25 cellular contexts compared by ENCODE assay signal in genomic region chr22:25804676-25805075, GRCh38.
DNase-seq lines count a peak whose midpoint lies in the region; ATAC-seq and TF ChIP-seq lines count a peak whose summit lies in the region.
"Had no signal": no experiment of that assay in that cellular context is flagged by ENCODE, and none has a peak within 500 bp of the region (broad histone marks: within the 10 kb centered on the region; RNA-seq: fewer than 3 reads in every experiment).

No MANE protein-coding gene starts in this region.

- intact Hi-C loops in cardiac septum (cut with DNase I) (no loop called here), upper lobe of right lung (cut with DNase I) (no loop called here)

- H3K27ac Mint-ChIP-seq in stimulated activated effector memory CD8-positive, alpha-beta T cell treated with anti-CD3 and anti-CD28 coated beads, Interleukin-12 subunit alpha, Interleukin-12 subunit beta, amount 100 ng/mL, for 72 hours, result no peak overlapping the region
- H3K27ac Mint-ChIP-seq: CD14-positive monocyte; CD4-positive, alpha-beta memory T cell; CD4-positive, CD25-positive, alpha-beta regulatory T cell; CD8-positive, alpha-beta memory T cell had no signal

- H2BK120ac ChIP-seq in neuronal stem cell (ENCODE audit: low read depth, low read length), result no peak overlapping the region

- peaks cover 75% of the 10 kb centered on the region for H3K36me3 ChIP-seq in right atrium auricular region
- H3K36me3 ChIP-seq in neuronal stem cell (replicated peaks in 1 of 2; ENCODE audit: control insufficient read depth in 2 of 2, insufficient read depth in 2 of 2, low read length in 2 of 2), result no peaks in the 10 kb centered on the region
- no peaks in the 10 kb centered on the region for H3K36me3 ChIP-seq in upper lobe of right lung
- H3K36me3 ChIP-seq: BE2C, BLaER1 had no signal

- no peaks in the 10 kb centered on the region for H3K9me3 Mint-ChIP-seq in stimulated activated effector memory CD8-positive, alpha-beta T cell treated with anti-CD3 and anti-CD28 coated beads, Interleukin-12 subunit alpha, Interleukin-12 subunit beta, amount 100 ng/mL, for 72 hours
- H3K9me3 Mint-ChIP-seq: CD4-positive, CD25-positive, alpha-beta regulatory T cell had no signal

- H3K27ac ChIP-seq in right atrium auricular region (no peak overlapping the region), neuronal stem cell (replicated peaks; ENCODE audit: low read length) (no peak overlapping the region), upper lobe of right lung (no peak overlapping the region)
- H3K27ac ChIP-seq: BLaER1 had no signal

- no CpG with 5 or more reads among the region's 6 CpGs for WGBS in neuronal stem cell (ENCODE audit: extremely low coverage in 2 of 2, insufficient read length in 2 of 2, insufficient replicate concordance in 1 of 2), 2 donors

- peak overlapping the region; percentile 67 for H3K4ac ChIP-seq in neuronal stem cell (ENCODE audit: low read length)

- H2BK15ac ChIP-seq in neuronal stem cell (ENCODE audit: low read length), result peak overlapping the region; percentile 50

- peak overlapping the region; percentile 40 for H2BK5ac ChIP-seq in neuronal stem cell (ENCODE audit: low read length)

- H3K36me3 Mint-ChIP-seq in stimulated activated effector memory CD8-positive, alpha-beta T cell treated with anti-CD3 and anti-CD28 coated beads, Interleukin-12 subunit alpha, Interleukin-12 subunit beta, amount 100 ng/mL, for 72 hours, result no peaks in the 10 kb centered on the region
- H3K36me3 Mint-ChIP-seq: CD14-positive monocyte; CD4-positive, alpha-beta memory T cell; CD4-positive, CD25-positive, alpha-beta regulatory T cell; CD8-positive, alpha-beta memory T cell had no signal

- H3K4me3 Mint-ChIP-seq in stimulated activated effector memory CD8-positive, alpha-beta T cell treated with anti-CD3 and anti-CD28 coated beads, Interleukin-12 subunit alpha, Interleukin-12 subunit beta, amount 100 ng/mL, for 72 hours, result no peak overlapping the region
- H3K4me3 Mint-ChIP-seq: CD14-positive monocyte; CD4-positive, alpha-beta memory T cell; CD4-positive, CD25-positive, alpha-beta regulatory T cell; CD8-positive, alpha-beta memory T cell had no signal

- H2AK5ac ChIP-seq in neuronal stem cell (ENCODE audit: low read depth, low read length), result no peak overlapping the region

- H2BK12ac ChIP-seq in neuronal stem cell (ENCODE audit: low read length), result peak overlapping the region; percentile 32

- H3K27me3 ChIP-seq in right atrium auricular region, result no peaks in the 10 kb centered on the region
- H3K27me3 ChIP-seq in neuronal stem cell (ENCODE audit: control insufficient read depth in 3 of 3, insufficient read depth in 3 of 3, low read depth in 1 of 3, low read length in 3 of 3), result peaks cover 0 to 3% (median 0%) of the 10 kb centered on the region in 3 experiments
- no peaks in the 10 kb centered on the region for H3K27me3 ChIP-seq in upper lobe of right lung
- H3K27me3 ChIP-seq: BE2C, BLaER1 had no signal

- H3K4me3 ChIP-seq in right atrium auricular region (no peak overlapping the region), neuronal stem cell (ENCODE audit: low read length in 2 of 2) (no peak overlapping the region), upper lobe of right lung (no peak overlapping the region)
- H3K4me3 ChIP-seq: BLaER1, GM12878 had no signal

- H3K4me2 ChIP-seq in neuronal stem cell (ENCODE audit: insufficient read depth, low read length, poor library complexity, severe bottlenecking), result no peak overlapping the region
- H3K4me2 ChIP-seq: BLaER1 had no signal

- peak; percentile 25 for ATAC-seq in stimulated activated effector memory CD8-positive, alpha-beta T cell treated with anti-CD3 and anti-CD28 coated beads, Interleukin-12 subunit alpha, Interleukin-12 subunit beta, amount 100 ng/mL, for 72 hours
- ATAC-seq in upper lobe of right lung (no peak), GM18511 (IDR thresholded peaks at IDR 0.05; ENCODE audit: unreplicated experiment) (no peak)
- ATAC-seq: GM12878 had no signal

- no peaks in the 10 kb centered on the region for H3K4me1 Mint-ChIP-seq in stimulated activated effector memory CD8-positive, alpha-beta T cell treated with anti-CD3 and anti-CD28 coated beads, Interleukin-12 subunit alpha, Interleukin-12 subunit beta, amount 100 ng/mL, for 72 hours
- H3K4me1 Mint-ChIP-seq: CD14-positive monocyte; CD4-positive, alpha-beta memory T cell; CD4-positive, CD25-positive, alpha-beta regulatory T cell; CD8-positive, alpha-beta memory T cell had no signal

- no peak overlapping the region for H4K91ac ChIP-seq in neuronal stem cell (ENCODE audit: low read depth, low read length, poor library complexity)

- no peak overlapping the region for H3K23ac ChIP-seq in neuronal stem cell (ENCODE audit: low read depth, low read length, poor library complexity)

- TF ChIP-seq CTCF in right atrium auricular region (IDR thresholded peaks at IDR 0.05), result no peak
- no peak for TF ChIP-seq CTCF in upper lobe of right lung (IDR thresholded peaks at IDR 0.05)

- H3K14ac ChIP-seq in neuronal stem cell (ENCODE audit: low read length), result no peak overlapping the region

- H3K18ac ChIP-seq in neuronal stem cell (ENCODE audit: low read length), result peak overlapping the region; percentile 37

- H3K9me3 ChIP-seq in right atrium auricular region, result peaks cover 0 to 5% of the 10 kb centered on the region in 2 donors
- H3K9me3 ChIP-seq in neuronal stem cell (replicated peaks in 1 of 2; ENCODE audit: control insufficient read depth in 2 of 2, insufficient read depth in 1 of 2, low read depth in 1 of 2, low read length in 2 of 2), result no peaks in the 10 kb centered on the region
- no peaks in the 10 kb centered on the region for H3K9me3 ChIP-seq in upper lobe of right lung
- H3K9me3 ChIP-seq: BE2C had no signal

- no peak overlapping the region for H3K9ac ChIP-seq in neuronal stem cell (ENCODE audit: low read depth, low read length, poor library complexity)
- H3K9ac ChIP-seq: BLaER1 had no signal

- peak; percentile 51 for DNase-seq in cardiac septum (ENCODE audit: low spot score)
- DNase-seq in right atrium auricular region (ENCODE audit: low spot score), result no peak
- DNase-seq in neuronal stem cell (ENCODE audit: low spot score), result no peak
- no peak for DNase-seq in stimulated activated effector memory CD8-positive, alpha-beta T cell treated with anti-CD3 and anti-CD28 coated beads, Interleukin-12 subunit alpha, Interleukin-12 subunit beta, amount 100 ng/mL, for 72 hours (ENCODE audit: low spot score in 2 of 2)
- DNase-seq in NCI-H1105 treated with DMSO at 0.1 percent for 48 hours (lab: John Stamatoyannopoulos, UW), result no peak
- DNase-seq in upper lobe of right lung, result no peak
- DNase-seq: 8988T; ACHN; BE2C; C1 segment of cervical spinal cord; CD4-positive, alpha-beta memory T cell; CD4-positive, CD25-positive, alpha-beta regulatory T cell; CD8-positive, alpha-beta memory T cell; COR-L47; DMS 273 treated with DMSO at 0.1 percent for 48 hours; DMS153; DMS53; DMS79; DND-41; EL; GDM1 had no signal

- H3K4me1 ChIP-seq in right atrium auricular region (no peaks in the 10 kb centered on the region), neuronal stem cell (ENCODE audit: control insufficient read depth in 2 of 2, insufficient read depth in 1 of 2, low read depth in 1 of 2, low read length in 2 of 2) (no peaks in the 10 kb centered on the region), upper lobe of right lung (no peaks in the 10 kb centered on the region)
- H3K4me1 ChIP-seq: BE2C, BLaER1 had no signal

- H4K8ac ChIP-seq in neuronal stem cell (ENCODE audit: low read depth, low read length), result no peak overlapping the region

- no peaks in the 10 kb centered on the region for H3K79me1 ChIP-seq in neuronal stem cell (ENCODE audit: low read depth, low read length)

- no peak overlapping the region for H2AFZ ChIP-seq in neuronal stem cell (ENCODE audit: low read length)
